Comparison of ENCODE assay signal across 18 cellular contexts in genomic region chr2:236269876-236270275, GRCh38. TPM values are rescaled to one million over a fixed set of nuclear protein-coding genes. Genes with fewer than 3 reads are reported as not detected.
"Had no signal": no experiment of that assay in that cellular context is flagged by ENCODE, and none has a peak within 500 bp of the region (broad histone marks: within the 10 kb centered on the region; RNA-seq: fewer than 3 reads in every experiment).

No MANE protein-coding gene starts in this region.

RNA-seq across cellular contexts. Expression of gene ASB18, which starts 5.7 kb away (rescaled TPM):
- total RNA-seq: naive thymus-derived CD8-positive, alpha-beta T cell; natural killer cell; natural killer cell treated with Interleukin-12 subunit alpha and Interleukin-12 subunit beta and Interleukin-15 and Interleukin-18, amount 100 ng/mL, for 72 hours; neural crest cell; omental fat pad; osteoblast; ovary; pancreas; posterior vena cava; progenitor cell of endocrine pancreas; prostate gland; pulmonary artery endothelial cell; renal cortical epithelial cell; right lobe of liver; sciatic nerve; sigmoid colon; smooth muscle cell; spleen had no signal
